Comparison of ENCODE assay signal across 18 cellular contexts in the genomic region with DNA sequence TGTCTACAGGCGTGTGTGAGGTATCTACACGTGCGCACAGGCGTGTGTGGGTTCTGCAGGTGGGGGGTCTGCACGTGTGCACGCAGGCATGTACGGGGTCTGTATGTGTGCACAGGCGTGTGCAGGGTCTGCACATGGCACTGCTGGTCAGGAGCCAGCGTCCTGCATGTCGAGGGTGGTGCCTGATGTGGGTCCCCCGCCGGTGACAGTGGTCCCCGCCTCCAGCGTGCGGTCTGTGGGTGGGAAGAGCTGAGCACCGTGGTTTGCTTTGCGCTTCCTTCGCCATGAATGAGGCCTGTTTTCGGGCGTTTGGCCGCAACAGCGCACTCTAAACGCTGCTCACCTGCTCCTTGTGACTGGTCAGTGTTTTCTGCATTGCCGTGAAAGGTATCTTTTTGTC. TPM values are rescaled to one million over a fixed set of nuclear protein-coding genes. Genes with fewer than 3 reads are reported as not detected.
DNase-seq lines count a peak whose midpoint lies in the region; ATAC-seq and TF ChIP-seq lines count a peak whose summit lies in the region.
"Had no signal": no experiment of that assay in that cellular context is flagged by ENCODE, and none has a peak within 500 bp of the region (broad histone marks: within the 10 kb centered on the region; RNA-seq: fewer than 3 reads in every experiment).

No MANE protein-coding gene starts in this region.

- peaks cover 64 to 88% (median 74%) of the 10 kb centered on the region in 7 donors for H3K9me3 Mint-ChIP-seq in CD14-positive monocyte
- H3K9me3 Mint-ChIP-seq in nephron progenitor cell = peaks cover 13% of the 10 kb centered on the region

- H3K36me3 Mint-ChIP-seq in CD14-positive monocyte (peaks cover 89 to 94% of the 10 kb centered on the region in 2 donors), nephron progenitor cell (ENCODE audit: low read depth) (peaks cover 71% of the 10 kb centered on the region)

- H3K27me3 Mint-ChIP-seq in CD14-positive monocyte (ENCODE audit: low read depth in 3 of 3) (no peaks in the 10 kb centered on the region), nephron progenitor cell (ENCODE audit: low read depth, poor library complexity) (peaks cover 3% of the 10 kb centered on the region)

- peaks cover 56% of the 10 kb centered on the region for H3K36me3 ChIP-seq in WERI-Rb-1
- peaks cover 4 to 99% (median 83%) of the 10 kb centered on the region in 6 donors for H3K36me3 ChIP-seq in spleen

- 93 to 97% (median 96%) methylated on average over 16 to 24 of the region's 24 CpGs for WGBS in spleen, 5 donors

- H3K4me3 Mint-ChIP-seq in CD14-positive monocyte (no peak overlapping the region), nephron progenitor cell (no peak overlapping the region)

- peak overlapping the region; percentile 40 for H3K27ac ChIP-seq in WERI-Rb-1
- H3K27ac ChIP-seq in spleen = no peak overlapping the region
- H3K27ac ChIP-seq: C4-2B had no signal

- no peak overlapping the region for H3K27ac Mint-ChIP-seq in CD14-positive monocyte
- H3K27ac Mint-ChIP-seq in nephron progenitor cell = peak overlapping the region; percentile 85

- no peak for ATAC-seq in HG03097 (IDR thresholded peaks at IDR 0.05; ENCODE audit: low FRiP score, unreplicated experiment)
- ATAC-seq: Right ventricle myocardium inferior had no signal

- peak; percentile 25 for DNase-seq in CD14-positive monocyte (ENCODE audit: low spot score)
- no peak for DNase-seq in WERI-Rb-1
- DNase-seq in nephron progenitor cell = no peak
- peak; percentile 64 for DNase-seq in spleen
- no peak for DNase-seq in COR-L47 (lab: John Stamatoyannopoulos, UW)
- no peak for DNase-seq in ecto neural progenitor cell (ENCODE audit: low spot score)
- DNase-seq: DMS79, Kasumi-1, MM.1S, NCI-H1048, NCI-H1417 treated with DMSO at 0.1 percent for 48 hours, NCI-H187, NCI-H446 treated with DMSO at 0.1 percent for 48 hours, NCI-H526 treated with DMSO at 0.1 percent for 48 hours, OCI-M1 had no signal

- TF ChIP-seq CTCF in CD14-positive monocyte (IDR thresholded peaks at IDR 0.05) (no peak), WERI-Rb-1 (IDR thresholded peaks at IDR 0.05; ENCODE audit: low read depth, low read length) (no peak), nephron progenitor cell (IDR thresholded peaks at IDR 0.05) (no peak), spleen (IDR thresholded peaks at IDR 0.05 in 8 of 11, conservative IDR thresholded peaks at IDR 0.05 in 3 of 11) (no peak)

- H3K4me1 ChIP-seq in spleen = no peaks in the 10 kb centered on the region

- H3K4me3 ChIP-seq in WERI-Rb-1 (ENCODE audit: low read depth, low read length) (no peak overlapping the region), spleen (no peak overlapping the region)

- no peaks in the 10 kb centered on the region for H3K27me3 ChIP-seq in WERI-Rb-1 (ENCODE audit: insufficient read depth, low read depth, severe bottlenecking)
- H3K27me3 ChIP-seq in spleen (replicated peaks in 1 of 7) = no peaks in the 10 kb centered on the region

- intact Hi-C loops in CD14-positive monocyte (cut with micrococcal nuclease) = no loop called here
- intact Hi-C loops in spleen (cut with DNase I; ENCODE audit: low total_unique reads) = no loop called here

- no peak for TF ChIP-seq POLR2A in spleen (IDR thresholded peaks at IDR 0.05)

- H3K4me1 Mint-ChIP-seq in CD14-positive monocyte = no peaks in the 10 kb centered on the region
- peaks cover 10% of the 10 kb centered on the region for H3K4me1 Mint-ChIP-seq in nephron progenitor cell

- H3K9me3 ChIP-seq in WERI-Rb-1 (ENCODE audit: severe bottlenecking) (peaks cover 7% of the 10 kb centered on the region), spleen (peaks cover 1 to 34% (median 13%) of the 10 kb centered on the region in 8 donors)

RNA-seq across cellular contexts. Expression of a gene that starts 57.2 kb away (rescaled TPM):
- 1 to 10 TPM; 9.1 TPM for polyA plus RNA-seq in CD14-positive monocyte
- 10 to 100 TPM; 24.5 to 54.6 (median 30.5) TPM for total RNA-seq in spleen
- 10 to 100 TPM; 13.6 to 20.8 (median 18.0) TPM for polyA plus RNA-seq in spleen

Comparison
In these comparisons a context has a peak if more than half of its experiments do, and no peak if none do; other contexts are left out.
1. DNase-seq: peak in CD14-positive monocyte (single experiment) and spleen (single experiment); none in WERI-Rb-1 (single experiment), nephron progenitor cell (single experiment), COR-L47 (single experiment) and ecto neural progenitor cell (single experiment).